ENCODE assay signal across 2 cellular contexts in genomic region chr4:93981594-93981993, GRCh38.
TF ChIP-seq lines count a peak whose summit lies in the region.

No MANE protein-coding gene starts in this region.

TF ChIP-seq in GM23338, 12 proteins besides CTCF, POLR2A, EP300 and RAD21:
- TF ChIP-seq STAT1 (IDR thresholded peaks at IDR 0.05; ENCODE audit: unreplicated experiment) (no peak), EZH2 (IDR thresholded peaks at IDR 0.05; ENCODE audit: low read depth, unreplicated experiment) (no peak), ZNF114 (CRISPR knock-in tag; IDR thresholded peaks at IDR 0.05) (no peak), NANOG (IDR thresholded peaks at IDR 0.05; ENCODE audit: borderline replicate concordance) (no peak), EZH2phosphoT487 (IDR thresholded peaks at IDR 0.05; ENCODE audit: unreplicated experiment) (no peak), ZNF331 (CRISPR knock-in tag; IDR thresholded peaks at IDR 0.05; ENCODE audit: low read depth) (no peak), JUNB (IDR thresholded peaks at IDR 0.05; ENCODE audit: unreplicated experiment) (no peak), POLR2AphosphoS5 (IDR thresholded peaks at IDR 0.05; ENCODE audit: low read depth) (no peak), CREB1 (CRISPR knock-in tag; IDR thresholded peaks at IDR 0.05; ENCODE audit: low read depth) (no peak)
- TF ChIP-seq, protein P1, sequence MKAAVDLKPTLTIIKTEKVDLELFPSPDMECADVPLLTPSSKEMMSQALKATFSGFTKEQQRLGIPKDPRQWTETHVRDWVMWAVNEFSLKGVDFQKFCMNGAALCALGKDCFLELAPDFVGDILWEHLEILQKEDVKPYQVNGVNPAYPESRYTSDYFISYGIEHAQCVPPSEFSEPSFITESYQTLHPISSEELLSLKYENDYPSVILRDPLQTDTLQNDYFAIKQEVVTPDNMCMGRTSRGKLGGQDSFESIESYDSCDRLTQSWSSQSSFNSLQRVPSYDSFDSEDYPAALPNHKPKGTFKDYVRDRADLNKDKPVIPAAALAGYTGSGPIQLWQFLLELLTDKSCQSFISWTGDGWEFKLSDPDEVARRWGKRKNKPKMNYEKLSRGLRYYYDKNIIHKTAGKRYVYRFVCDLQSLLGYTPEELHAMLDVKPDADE (IDR thresholded peaks at IDR 0.05) = no peak
- TF ChIP-seq, protein P2, sequence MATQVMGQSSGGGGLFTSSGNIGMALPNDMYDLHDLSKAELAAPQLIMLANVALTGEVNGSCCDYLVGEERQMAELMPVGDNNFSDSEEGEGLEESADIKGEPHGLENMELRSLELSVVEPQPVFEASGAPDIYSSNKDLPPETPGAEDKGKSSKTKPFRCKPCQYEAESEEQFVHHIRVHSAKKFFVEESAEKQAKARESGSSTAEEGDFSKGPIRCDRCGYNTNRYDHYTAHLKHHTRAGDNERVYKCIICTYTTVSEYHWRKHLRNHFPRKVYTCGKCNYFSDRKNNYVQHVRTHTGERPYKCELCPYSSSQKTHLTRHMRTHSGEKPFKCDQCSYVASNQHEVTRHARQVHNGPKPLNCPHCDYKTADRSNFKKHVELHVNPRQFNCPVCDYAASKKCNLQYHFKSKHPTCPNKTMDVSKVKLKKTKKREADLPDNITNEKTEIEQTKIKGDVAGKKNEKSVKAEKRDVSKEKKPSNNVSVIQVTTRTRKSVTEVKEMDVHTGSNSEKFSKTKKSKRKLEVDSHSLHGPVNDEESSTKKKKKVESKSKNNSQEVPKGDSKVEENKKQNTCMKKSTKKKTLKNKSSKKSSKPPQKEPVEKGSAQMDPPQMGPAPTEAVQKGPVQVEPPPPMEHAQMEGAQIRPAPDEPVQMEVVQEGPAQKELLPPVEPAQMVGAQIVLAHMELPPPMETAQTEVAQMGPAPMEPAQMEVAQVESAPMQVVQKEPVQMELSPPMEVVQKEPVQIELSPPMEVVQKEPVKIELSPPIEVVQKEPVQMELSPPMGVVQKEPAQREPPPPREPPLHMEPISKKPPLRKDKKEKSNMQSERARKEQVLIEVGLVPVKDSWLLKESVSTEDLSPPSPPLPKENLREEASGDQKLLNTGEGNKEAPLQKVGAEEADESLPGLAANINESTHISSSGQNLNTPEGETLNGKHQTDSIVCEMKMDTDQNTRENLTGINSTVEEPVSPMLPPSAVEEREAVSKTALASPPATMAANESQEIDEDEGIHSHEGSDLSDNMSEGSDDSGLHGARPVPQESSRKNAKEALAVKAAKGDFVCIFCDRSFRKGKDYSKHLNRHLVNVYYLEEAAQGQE (IDR thresholded peaks at IDR 0.05; ENCODE audit: unreplicated experiment) = no peak
- TF ChIP-seq, protein P3, sequence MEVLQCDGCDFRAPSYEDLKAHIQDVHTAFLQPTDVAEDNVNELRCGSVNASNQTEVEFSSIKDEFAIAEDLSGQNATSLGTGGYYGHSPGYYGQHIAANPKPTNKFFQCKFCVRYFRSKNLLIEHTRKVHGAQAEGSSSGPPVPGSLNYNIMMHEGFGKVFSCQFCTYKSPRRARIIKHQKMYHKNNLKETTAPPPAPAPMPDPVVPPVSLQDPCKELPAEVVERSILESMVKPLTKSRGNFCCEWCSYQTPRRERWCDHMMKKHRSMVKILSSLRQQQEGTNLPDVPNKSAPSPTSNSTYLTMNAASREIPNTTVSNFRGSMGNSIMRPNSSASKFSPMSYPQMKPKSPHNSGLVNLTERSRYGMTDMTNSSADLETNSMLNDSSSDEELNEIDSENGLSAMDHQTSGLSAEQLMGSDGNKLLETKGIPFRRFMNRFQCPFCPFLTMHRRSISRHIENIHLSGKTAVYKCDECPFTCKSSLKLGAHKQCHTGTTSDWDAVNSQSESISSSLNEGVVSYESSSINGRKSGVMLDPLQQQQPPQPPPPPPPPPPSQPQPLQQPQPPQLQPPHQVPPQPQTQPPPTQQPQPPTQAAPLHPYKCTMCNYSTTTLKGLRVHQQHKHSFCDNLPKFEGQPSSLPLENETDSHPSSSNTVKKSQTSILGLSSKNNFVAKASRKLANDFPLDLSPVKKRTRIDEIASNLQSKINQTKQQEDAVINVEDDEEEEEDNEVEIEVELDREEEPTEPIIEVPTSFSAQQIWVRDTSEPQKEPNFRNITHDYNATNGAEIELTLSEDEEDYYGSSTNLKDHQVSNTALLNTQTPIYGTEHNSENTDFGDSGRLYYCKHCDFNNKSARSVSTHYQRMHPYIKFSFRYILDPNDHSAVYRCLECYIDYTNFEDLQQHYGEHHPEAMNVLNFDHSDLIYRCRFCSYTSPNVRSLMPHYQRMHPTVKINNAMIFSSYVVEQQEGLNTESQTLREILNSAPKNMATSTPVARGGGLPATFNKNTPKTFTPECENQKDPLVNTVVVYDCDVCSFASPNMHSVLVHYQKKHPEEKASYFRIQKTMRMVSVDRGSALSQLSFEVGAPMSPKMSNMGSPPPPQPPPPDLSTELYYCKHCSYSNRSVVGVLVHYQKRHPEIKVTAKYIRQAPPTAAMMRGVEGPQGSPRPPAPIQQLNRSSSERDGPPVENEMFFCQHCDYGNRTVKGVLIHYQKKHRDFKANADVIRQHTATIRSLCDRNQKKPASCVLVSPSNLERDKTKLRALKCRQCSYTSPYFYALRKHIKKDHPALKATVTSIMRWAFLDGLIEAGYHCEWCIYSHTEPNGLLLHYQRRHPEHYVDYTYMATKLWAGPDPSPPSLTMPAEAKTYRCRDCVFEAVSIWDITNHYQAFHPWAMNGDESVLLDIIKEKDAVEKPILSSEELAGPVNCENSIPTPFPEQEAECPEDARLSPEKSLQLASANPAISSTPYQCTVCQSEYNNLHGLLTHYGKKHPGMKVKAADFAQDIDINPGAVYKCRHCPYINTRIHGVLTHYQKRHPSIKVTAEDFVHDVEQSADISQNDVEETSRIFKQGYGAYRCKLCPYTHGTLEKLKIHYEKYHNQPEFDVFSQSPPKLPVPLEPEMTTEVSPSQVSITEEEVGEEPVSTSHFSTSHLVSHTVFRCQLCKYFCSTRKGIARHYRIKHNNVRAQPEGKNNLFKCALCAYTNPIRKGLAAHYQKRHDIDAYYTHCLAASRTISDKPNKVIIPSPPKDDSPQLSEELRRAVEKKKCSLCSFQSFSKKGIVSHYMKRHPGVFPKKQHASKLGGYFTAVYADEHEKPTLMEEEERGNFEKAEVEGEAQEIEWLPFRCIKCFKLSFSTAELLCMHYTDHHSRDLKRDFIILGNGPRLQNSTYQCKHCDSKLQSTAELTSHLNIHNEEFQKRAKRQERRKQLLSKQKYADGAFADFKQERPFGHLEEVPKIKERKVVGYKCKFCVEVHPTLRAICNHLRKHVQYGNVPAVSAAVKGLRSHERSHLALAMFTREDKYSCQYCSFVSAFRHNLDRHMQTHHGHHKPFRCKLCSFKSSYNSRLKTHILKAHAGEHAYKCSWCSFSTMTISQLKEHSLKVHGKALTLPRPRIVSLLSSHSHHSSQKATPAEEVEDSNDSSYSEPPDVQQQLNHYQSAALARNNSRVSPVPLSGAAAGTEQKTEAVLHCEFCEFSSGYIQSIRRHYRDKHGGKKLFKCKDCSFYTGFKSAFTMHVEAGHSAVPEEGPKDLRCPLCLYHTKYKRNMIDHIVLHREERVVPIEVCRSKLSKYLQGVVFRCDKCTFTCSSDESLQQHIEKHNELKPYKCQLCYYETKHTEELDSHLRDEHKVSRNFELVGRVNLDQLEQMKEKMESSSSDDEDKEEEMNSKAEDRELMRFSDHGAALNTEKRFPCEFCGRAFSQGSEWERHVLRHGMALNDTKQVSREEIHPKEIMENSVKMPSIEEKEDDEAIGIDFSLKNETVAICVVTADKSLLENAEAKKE (CRISPR knock-in tag; IDR thresholded peaks at IDR 0.05) = no peak
TF ChIP-seq in GM23338: peak in this region for 0.

TF ChIP-seq in H1, 55 proteins besides CTCF, POLR2A, EP300 and RAD21:
- TF ChIP-seq TAF7 (optimal IDR thresholded peaks at IDR 0.05; ENCODE audit: borderline replicate concordance, low read depth, low read length) (no peak), RFX5 (IDR thresholded peaks at IDR 0.05; ENCODE audit: borderline replicate concordance, low read depth, low read length) (no peak), SP1 (IDR thresholded peaks at IDR 0.05; ENCODE audit: low read depth, low read length) (no peak), HDAC6 (IDR thresholded peaks at IDR 0.05; ENCODE audit: low read depth, low read length) (no peak), KDM5A (IDR thresholded peaks at IDR 0.05; ENCODE audit: low read length) (no peak), RXRA (IDR thresholded peaks at IDR 0.05; ENCODE audit: insufficient read depth, low read depth, low read length) (no peak), ZNF274 (IDR thresholded peaks at IDR 0.05; ENCODE audit: borderline replicate concordance, extremely low read depth, low read length) (no peak), CREB1 (IDR thresholded peaks at IDR 0.05) (no peak), CEBPB (IDR thresholded peaks at IDR 0.05; ENCODE audit: low read depth, low read length) (no peak), POU5F1 (IDR thresholded peaks at IDR 0.05; ENCODE audit: low read depth, low read length) (no peak), HDAC2 (IDR thresholded peaks at IDR 0.05; ENCODE audit: borderline replicate concordance in 1 of 2, low read depth in 2 of 2, low read length in 2 of 2) (no peak), SIN3A (conservative IDR thresholded peaks at IDR 0.05 in 1 of 2, IDR thresholded peaks at IDR 0.05 in 1 of 2; ENCODE audit: low read depth in 1 of 2, low read length in 2 of 2) (no peak), TAF1 (IDR thresholded peaks at IDR 0.05; ENCODE audit: low read depth, low read length) (no peak)
